Comparison of ENCODE assay signal across 9 cellular contexts in genomic region chr7:47571355-47572100, GRCh38. TPM values are rescaled to one million over a fixed set of nuclear protein-coding genes. Genes with fewer than 3 reads are reported as not detected.
A peak's percentile ranks its signal among the peaks of the same experiment; 100 is the strongest.
DNase-seq lines count a peak whose midpoint lies in the region; ATAC-seq and TF ChIP-seq lines count a peak whose summit lies in the region.
"Had no signal": no experiment of that assay in that cellular context is flagged by ENCODE, and none has a peak within 500 bp of the region (broad histone marks: within the 10 kb centered on the region; RNA-seq: fewer than 3 reads in every experiment).

No MANE protein-coding gene starts in this region.

- H3K36me3 ChIP-seq in parathyroid adenoma (ENCODE audit: control insufficient read depth, insufficient read depth, low read length): no peaks in the 10 kb centered on the region

- no peaks in the 10 kb centered on the region for H3K4me1 Mint-ChIP-seq in activated T-helper 17 cell treated with anti-CD3 and anti-CD28 coated beads, Interleukin-2, amount 50 U/mL, for 72 hours

- peak overlapping the region; percentile 46 for H3K4me2 ChIP-seq in parathyroid adenoma (ENCODE audit: low read length)

- H3K4me1 ChIP-seq in parathyroid adenoma: peaks cover 21% of the 10 kb centered on the region

- peak overlapping the region; percentile 92 for H3K27ac ChIP-seq in RWPE1
- H3K27ac ChIP-seq in parathyroid adenoma: peak overlapping the region; percentile 63
- H3K27ac ChIP-seq: 22Rv1 had no signal

- peak overlapping the region; percentile 3 for H3K9ac ChIP-seq in parathyroid adenoma

- CTCF ChIA-PET in RWPE1 (lab: Yijun Ruan, JAX): interaction anchor here (0.6 to 1.2 kb wide), 3 partner anchors 136 to 306 kb away, joined by 3 to 5 read pairs (median 4); no protein-coding TSS in a partner anchor

- no peaks in the 10 kb centered on the region for H3K9me3 ChIP-seq in parathyroid adenoma (ENCODE audit: control insufficient read depth, low read length)

- ATAC-seq in GM18861 (IDR thresholded peaks at IDR 0.05; ENCODE audit: unreplicated experiment): no peak
- no peak for ATAC-seq in activated T-helper 17 cell treated with anti-CD3 and anti-CD28 coated beads, Interleukin-2, amount 50 U/mL, for 72 hours (replicated peaks)

- H3K27me3 ChIP-seq in parathyroid adenoma (ENCODE audit: control insufficient read depth, insufficient read depth, low read length): no peaks in the 10 kb centered on the region

- POLR2A ChIA-PET in RWPE1 (lab: Yijun Ruan, JAX; ENCODE audit: low non-redundant PET): no interaction called here

- no peaks in the 10 kb centered on the region for H3K36me3 Mint-ChIP-seq in activated T-helper 17 cell treated with anti-CD3 and anti-CD28 coated beads, Interleukin-2, amount 50 U/mL, for 72 hours (ENCODE audit: low read depth)

- peak overlapping the region; percentile 94 for H2AFZ ChIP-seq in parathyroid adenoma

- peaks cover 9% of the 10 kb centered on the region for H3K79me2 ChIP-seq in parathyroid adenoma

- no peak overlapping the region for H3K4me3 Mint-ChIP-seq in activated T-helper 17 cell treated with anti-CD3 and anti-CD28 coated beads, Interleukin-2, amount 50 U/mL, for 72 hours

- peaks cover 3% of the 10 kb centered on the region for H3K27me3 Mint-ChIP-seq in activated T-helper 17 cell treated with anti-CD3 and anti-CD28 coated beads, Interleukin-2, amount 50 U/mL, for 72 hours

- no peaks in the 10 kb centered on the region for H3K9me3 Mint-ChIP-seq in activated T-helper 17 cell treated with anti-CD3 and anti-CD28 coated beads, Interleukin-2, amount 50 U/mL, for 72 hours

- no peak overlapping the region for H3K4me3 ChIP-seq in fibroblast of the aortic adventitia (ENCODE audit: low read depth, low read length)
- H3K4me3 ChIP-seq in parathyroid adenoma (ENCODE audit: low read depth, low read length): no peak overlapping the region

- no peak overlapping the region for H3K27ac Mint-ChIP-seq in activated T-helper 17 cell treated with anti-CD3 and anti-CD28 coated beads, Interleukin-2, amount 50 U/mL, for 72 hours

- DNase-seq in DMS 273 (lab: John Stamatoyannopoulos, UW; ENCODE audit: unreplicated experiment) (peak; percentile 74), DMS 273 treated with DMSO at 0.1 percent for 48 hours (lab: John Stamatoyannopoulos, UW) (no peak), RWPE1 (ENCODE audit: low spot score) (peak; percentile 45), fibroblast of the aortic adventitia (ENCODE audit: low read depth) (peak; percentile 69)
- DNase-seq in activated CD4-positive, alpha-beta T cell treated with anti-CD3 and anti-CD28 coated beads for 4 hours: no peak

- TF ChIP-seq CTCF in RWPE1 (conservative IDR thresholded peaks at IDR 0.05; ENCODE audit: low read depth): no peak
- TF ChIP-seq CTCF in fibroblast of the aortic adventitia (IDR thresholded peaks at IDR 0.05; ENCODE audit: insufficient read depth, low read length): no peak
- TF ChIP-seq CTCF in parathyroid adenoma (IDR thresholded peaks at IDR 0.05): no peak

RNA-seq across cellular contexts. Expression of gene TNS3, which starts 10.4 kb away (rescaled TPM):
- total RNA-seq in fibroblast of the aortic adventitia (ENCODE audit: low replicate concordance): 7.1 and 28.3 TPM in 2 replicates
- total RNA-seq in activated T-helper 17 cell treated with anti-CD3 and anti-CD28 coated beads, Interleukin-2, amount 50 U/mL, for 72 hours: under 1 TPM; 0.37 to 0.71 TPM

Comparison
In these comparisons a context has a peak if more than half of its experiments do, and no peak if none do; other contexts are left out.
1. DNase-seq: peak in DMS 273 (single experiment), RWPE1 (single experiment) and fibroblast of the aortic adventitia (single experiment); none in DMS 273 treated with DMSO at 0.1 percent for 48 hours (single experiment) and activated CD4-positive, alpha-beta T cell treated with anti-CD3 and anti-CD28 coated beads for 4 hours (0 of 2).